ENCODE assay signal across 15 cellular contexts in the genomic region with DNA sequence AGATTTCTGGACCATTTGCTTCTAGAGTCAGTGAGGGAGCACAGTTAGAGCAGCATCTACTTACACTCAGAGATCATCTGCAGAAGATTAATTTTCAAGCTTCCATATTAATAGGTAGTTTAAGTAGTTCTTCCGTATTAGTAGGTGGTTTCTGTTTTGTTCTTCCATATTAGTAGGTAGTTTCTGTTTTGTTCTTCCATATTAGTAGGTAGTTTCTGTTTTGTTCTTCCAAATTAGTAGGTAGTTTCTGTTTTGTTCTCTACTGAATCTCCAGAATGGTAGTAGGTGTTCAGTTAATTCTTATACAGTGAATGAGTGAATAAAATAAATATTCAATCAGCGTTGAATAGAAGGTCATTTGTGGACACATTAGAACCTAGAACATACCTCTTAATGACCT.
A peak's percentile ranks its signal among the peaks of the same experiment; 100 is the strongest.
DNase-seq lines count a peak whose midpoint lies in the region; ATAC-seq and TF ChIP-seq lines count a peak whose summit lies in the region.
"Had no signal": no experiment of that assay in that cellular context is flagged by ENCODE, and none has a peak within 500 bp of the region (broad histone marks: within the 10 kb centered on the region; RNA-seq: fewer than 3 reads in every experiment).

No MANE protein-coding gene starts in this region.

- POLR2A ChIA-PET in SK-N-SH (lab: Yijun Ruan, JAX), result no interaction called here

- H3K27ac ChIP-seq in Peyer's patch, result no peak overlapping the region
- H3K27ac ChIP-seq in mesendoderm (ENCODE audit: low read depth, low read length), result no peak overlapping the region
- no peak overlapping the region for H3K27ac ChIP-seq in SK-N-SH (ENCODE audit: low read depth in 2 of 2, low read length in 1 of 2)
- H3K27ac ChIP-seq: cardiac muscle cell, heart left ventricle, neutrophil had no signal

- no peaks in the 10 kb centered on the region for H4K20me1 ChIP-seq in SK-N-SH (ENCODE audit: insufficient read depth)

- no peak for TF ChIP-seq RAD21 in SK-N-SH (IDR thresholded peaks at IDR 0.05; ENCODE audit: low read length)

- TF ChIP-seq CTCF in Peyer's patch (IDR thresholded peaks at IDR 0.05), result no peak
- no peak for TF ChIP-seq CTCF in SK-N-SH (IDR thresholded peaks at IDR 0.05)

- H3K9ac ChIP-seq in mesendoderm (ENCODE audit: low read length) (no peak overlapping the region), SK-N-SH (no peak overlapping the region)

- no peak overlapping the region for H3K56ac ChIP-seq in mesendoderm (ENCODE audit: low read length)

- no peaks in the 10 kb centered on the region for H3K4me1 ChIP-seq in Peyer's patch
- no peaks in the 10 kb centered on the region for H3K4me1 ChIP-seq in mesendoderm (ENCODE audit: control insufficient read depth, low read depth, low read length)
- no peaks in the 10 kb centered on the region; a peak in 1 of 4 replicates for H3K4me1 ChIP-seq in SK-N-SH (ENCODE audit: control insufficient read depth in 1 of 2, insufficient read depth in 2 of 2, low read depth in 1 of 2, low read length in 1 of 2)
- H3K4me1 ChIP-seq: heart left ventricle had no signal

- no peaks in the 10 kb centered on the region for H3F3A ChIP-seq in SK-N-SH (replicated peaks; ENCODE audit: insufficient read depth)

- H3K4me1 Mint-ChIP-seq in stimulated activated naive CD8-positive, alpha-beta T cell treated with anti-CD3 and anti-CD28 coated beads, Interleukin-15, amount 100 ng/mL, for 72 hours, result peaks cover 10% of the 10 kb centered on the region

- H2AFZ ChIP-seq in SK-N-SH (ENCODE audit: low read depth), result no peak overlapping the region

- H3K4me2 ChIP-seq in mesendoderm (ENCODE audit: low read length) (no peak overlapping the region), SK-N-SH (no peak overlapping the region)

- peaks cover 4 to 15% of the 10 kb centered on the region in 2 donors for H3K9me3 Mint-ChIP-seq in stimulated activated naive CD8-positive, alpha-beta T cell treated with anti-CD3 and anti-CD28 coated beads, Interleukin-15, amount 100 ng/mL, for 72 hours

- H4K5ac ChIP-seq in mesendoderm (ENCODE audit: low read length), result no peak overlapping the region

- H2BK5ac ChIP-seq in mesendoderm (ENCODE audit: low read length), result no peak overlapping the region

- CTCF ChIA-PET in SK-N-SH (lab: Yijun Ruan, JAX), result no interaction called here

- H3K79me1 ChIP-seq in mesendoderm (ENCODE audit: low read length), result peaks cover 3% of the 10 kb centered on the region

- no peak overlapping the region for H4K8ac ChIP-seq in mesendoderm (ENCODE audit: low read depth, low read length)

- no peak for TF ChIP-seq EP300 in SK-N-SH (IDR thresholded peaks at IDR 0.05; ENCODE audit: borderline replicate concordance in 1 of 2, low read depth in 1 of 2, low read length in 1 of 2)

- H2BK120ac ChIP-seq in mesendoderm (ENCODE audit: low read depth, low read length), result no peak overlapping the region

- H3K27ac Mint-ChIP-seq in stimulated activated naive CD8-positive, alpha-beta T cell treated with anti-CD3 and anti-CD28 coated beads, Interleukin-15, amount 100 ng/mL, for 72 hours, result peak overlapping the region in 1 of 2 donors; percentile 3

- H3K9me3 ChIP-seq in Peyer's patch (no peaks in the 10 kb centered on the region), SK-N-SH (no peaks in the 10 kb centered on the region)
- H3K9me3 ChIP-seq: neutrophil had no signal

- H3K4me3 ChIP-seq in Peyer's patch (no peak overlapping the region), mesendoderm (ENCODE audit: low read length) (no peak overlapping the region), SK-N-SH (ENCODE audit: low read depth in 2 of 2, low read length in 1 of 2) (no peak overlapping the region)
- H3K4me3 ChIP-seq: cardiac muscle cell, heart left ventricle had no signal

- no peaks in the 10 kb centered on the region for H3K36me3 ChIP-seq in Peyer's patch
- no peaks in the 10 kb centered on the region for H3K36me3 ChIP-seq in mesendoderm (ENCODE audit: control insufficient read depth, insufficient read depth, low read length)
- H3K36me3 ChIP-seq in SK-N-SH (replicated peaks in 1 of 2; ENCODE audit: control insufficient read depth in 1 of 2, insufficient read depth in 2 of 2, low read length in 1 of 2), result no peaks in the 10 kb centered on the region
- H3K36me3 ChIP-seq: cardiac muscle cell, heart left ventricle, neutrophil had no signal

- peak; percentile 49 for ATAC-seq in stimulated activated naive CD8-positive, alpha-beta T cell treated with anti-CD3 and anti-CD28 coated beads, Interleukin-15, amount 100 ng/mL, for 72 hours
- no peak for ATAC-seq in stimulated activated naive CD8-positive, alpha-beta T cell treated with anti-CD3 and anti-CD28 coated beads, Interleukin-15, Interleukin-2, amounts not matched to agents 100 U/mL and 50 U/mL, for 24 hours
- peak; percentile 78 for ATAC-seq in GM21723 (IDR thresholded peaks at IDR 0.05; ENCODE audit: unreplicated experiment)
- peak; percentile 68 for ATAC-seq in HG03280 (IDR thresholded peaks at IDR 0.05; ENCODE audit: unreplicated experiment)
- ATAC-seq: heart left ventricle, left lobe of liver had no signal

- H3K27me3 ChIP-seq in Peyer's patch (no peaks in the 10 kb centered on the region), mesendoderm (ENCODE audit: insufficient read depth, low read length, poor library complexity) (no peaks in the 10 kb centered on the region), SK-N-SH (ENCODE audit: insufficient read depth) (no peaks in the 10 kb centered on the region)
- H3K27me3 ChIP-seq: cardiac muscle cell, heart left ventricle, neutrophil had no signal

- H3K27me3 Mint-ChIP-seq in stimulated activated naive CD8-positive, alpha-beta T cell treated with anti-CD3 and anti-CD28 coated beads, Interleukin-15, amount 100 ng/mL, for 72 hours, result no peaks in the 10 kb centered on the region

- H3K4ac ChIP-seq in mesendoderm (ENCODE audit: low read depth, low read length), result no peak overlapping the region

- no peak overlapping the region for H3K4me3 Mint-ChIP-seq in stimulated activated naive CD8-positive, alpha-beta T cell treated with anti-CD3 and anti-CD28 coated beads, Interleukin-15, amount 100 ng/mL, for 72 hours

- H2AK5ac ChIP-seq in mesendoderm (ENCODE audit: low read length), result no peak overlapping the region

- no peak for DNase-seq in stimulated activated naive CD8-positive, alpha-beta T cell treated with anti-CD3 and anti-CD28 coated beads, Interleukin-15, amount 100 ng/mL, for 72 hours
- no peak for DNase-seq in stimulated activated naive CD8-positive, alpha-beta T cell treated with anti-CD3 and anti-CD28 coated beads, Interleukin-15, Interleukin-2, amounts not matched to agents 100 U/mL and 50 U/mL, for 24 hours
- DNase-seq in Peyer's patch, result no peak
- DNase-seq in mesendoderm, result no peak
- no peak for DNase-seq in COR-L47 (lab: John Stamatoyannopoulos, UW)
- no peak for DNase-seq in SK-N-SH
- DNase-seq: activated naive CD4-positive, alpha-beta T cell; DMS79 treated with DMSO at 0.1 percent for 48 hours; heart left ventricle; NCI-H2081 had no signal

- no CpG with 5 or more reads among the region's 2 CpGs for WGBS in mesendoderm (ENCODE audit: extremely low coverage, insufficient coverage, low lambda C conversion rate)
- 88% methylated on average over 2 of the region's 2 CpGs for WGBS in SK-N-SH (ENCODE audit: low lambda C conversion rate)

- no peak overlapping the region for H2BK15ac ChIP-seq in mesendoderm (replicated peaks; ENCODE audit: low read depth)

- H3K79me2 ChIP-seq in mesendoderm (ENCODE audit: control insufficient read depth, insufficient read depth, low read length) (no peaks in the 10 kb centered on the region), SK-N-SH (ENCODE audit: insufficient read depth) (no peaks in the 10 kb centered on the region)

- H3K18ac ChIP-seq in mesendoderm (ENCODE audit: low read length), result no peak overlapping the region

- TF ChIP-seq POLR2A in Peyer's patch (IDR thresholded peaks at IDR 0.05), result no peak

- H3K23ac ChIP-seq in mesendoderm (ENCODE audit: low read length), result no peak overlapping the region

- no peaks in the 10 kb centered on the region for H3K9me2 ChIP-seq in SK-N-SH

TF ChIP-seq in SK-N-SH, 30 proteins besides CTCF, POLR2A, EP300 and RAD21 (continues in another document):
- TF ChIP-seq FOXM1 (IDR thresholded peaks at IDR 0.05; ENCODE audit: low read depth) (no peak), FOXJ3 (CRISPR knock-in tag; IDR thresholded peaks at IDR 0.05) (no peak), GATA2 (CRISPR knock-in tag; IDR thresholded peaks at IDR 0.05) (no peak), RFX5 (IDR thresholded peaks at IDR 0.05; ENCODE audit: low read length) (no peak), GABPA (IDR thresholded peaks at IDR 0.05; ENCODE audit: low read depth) (no peak), SMC3 (IDR thresholded peaks at IDR 0.05; ENCODE audit: low read depth, low read length) (no peak), EZH2phosphoT487 (IDR thresholded peaks at IDR 0.05; ENCODE audit: borderline replicate concordance, low read depth) (no peak), RCOR1 (IDR thresholded peaks at IDR 0.05; ENCODE audit: low read length) (no peak), ELF1 (IDR thresholded peaks at IDR 0.05) (no peak), MXI1 (IDR thresholded peaks at IDR 0.05; ENCODE audit: low read depth, low read length) (no peak), TCF12 (IDR thresholded peaks at IDR 0.05) (no peak), NFIC (IDR thresholded peaks at IDR 0.05; ENCODE audit: borderline replicate concordance) (no peak)
- TF ChIP-seq, protein P1, sequence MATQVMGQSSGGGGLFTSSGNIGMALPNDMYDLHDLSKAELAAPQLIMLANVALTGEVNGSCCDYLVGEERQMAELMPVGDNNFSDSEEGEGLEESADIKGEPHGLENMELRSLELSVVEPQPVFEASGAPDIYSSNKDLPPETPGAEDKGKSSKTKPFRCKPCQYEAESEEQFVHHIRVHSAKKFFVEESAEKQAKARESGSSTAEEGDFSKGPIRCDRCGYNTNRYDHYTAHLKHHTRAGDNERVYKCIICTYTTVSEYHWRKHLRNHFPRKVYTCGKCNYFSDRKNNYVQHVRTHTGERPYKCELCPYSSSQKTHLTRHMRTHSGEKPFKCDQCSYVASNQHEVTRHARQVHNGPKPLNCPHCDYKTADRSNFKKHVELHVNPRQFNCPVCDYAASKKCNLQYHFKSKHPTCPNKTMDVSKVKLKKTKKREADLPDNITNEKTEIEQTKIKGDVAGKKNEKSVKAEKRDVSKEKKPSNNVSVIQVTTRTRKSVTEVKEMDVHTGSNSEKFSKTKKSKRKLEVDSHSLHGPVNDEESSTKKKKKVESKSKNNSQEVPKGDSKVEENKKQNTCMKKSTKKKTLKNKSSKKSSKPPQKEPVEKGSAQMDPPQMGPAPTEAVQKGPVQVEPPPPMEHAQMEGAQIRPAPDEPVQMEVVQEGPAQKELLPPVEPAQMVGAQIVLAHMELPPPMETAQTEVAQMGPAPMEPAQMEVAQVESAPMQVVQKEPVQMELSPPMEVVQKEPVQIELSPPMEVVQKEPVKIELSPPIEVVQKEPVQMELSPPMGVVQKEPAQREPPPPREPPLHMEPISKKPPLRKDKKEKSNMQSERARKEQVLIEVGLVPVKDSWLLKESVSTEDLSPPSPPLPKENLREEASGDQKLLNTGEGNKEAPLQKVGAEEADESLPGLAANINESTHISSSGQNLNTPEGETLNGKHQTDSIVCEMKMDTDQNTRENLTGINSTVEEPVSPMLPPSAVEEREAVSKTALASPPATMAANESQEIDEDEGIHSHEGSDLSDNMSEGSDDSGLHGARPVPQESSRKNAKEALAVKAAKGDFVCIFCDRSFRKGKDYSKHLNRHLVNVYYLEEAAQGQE (IDR thresholded peaks at IDR 0.05; ENCODE audit: low read depth, low read length), result no peak
